13 cellular contexts compared by ENCODE assay signal in the genomic region with DNA sequence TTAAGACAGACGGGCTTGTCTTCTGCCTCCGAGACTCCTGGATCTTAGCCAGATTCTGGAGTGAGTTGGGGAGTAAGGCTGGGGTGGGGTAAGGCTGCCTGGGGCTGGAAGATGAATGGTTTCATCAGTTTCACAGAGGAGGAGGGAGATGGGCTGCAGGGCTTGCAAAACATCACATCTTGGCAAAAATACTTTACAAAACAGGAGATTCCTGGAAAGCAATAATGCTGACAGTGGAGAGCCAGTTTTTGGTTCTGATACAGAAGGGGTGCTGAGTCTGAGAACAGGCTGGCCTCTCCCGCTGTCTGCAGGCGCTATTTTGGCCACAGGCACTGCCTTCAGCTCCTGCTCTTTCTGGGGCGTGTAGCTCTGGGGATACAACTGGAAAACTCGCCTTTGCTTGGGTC.
DNase-seq lines count a peak whose midpoint lies in the region; ATAC-seq and TF ChIP-seq lines count a peak whose summit lies in the region.
"Had no signal": no experiment of that assay in that cellular context is flagged by ENCODE, and none has a peak within 500 bp of the region (broad histone marks: within the 10 kb centered on the region; RNA-seq: fewer than 3 reads in every experiment).

No MANE protein-coding gene starts in this region.

- POLR2A ChIA-PET in HEK293 (lab: Yijun Ruan, JAX) (no interaction called here), A673 (lab: Charles Lee; ENCODE audit: low non-redundant PET) (no interaction called here)

- CTCF ChIA-PET in HEK293 (lab: Yijun Ruan, JAX) = interaction anchor here (0.8 kb wide), 1 partner anchor 67 kb away, joined by 4 read pairs; no protein-coding TSS in a partner anchor
- CTCF ChIA-PET in A673 (lab: Charles Lee) = no interaction called here

- H3K27me3 ChIP-seq in colonic mucosa (no peaks in the 10 kb centered on the region), gastrocnemius medialis (no peaks in the 10 kb centered on the region), esophagus muscularis mucosa (no peaks in the 10 kb centered on the region), A673 (replicated peaks; ENCODE audit: insufficient read depth, low read depth, low read length, poor library complexity) (no peaks in the 10 kb centered on the region)
- H3K27me3 ChIP-seq: BLaER1, breast epithelium had no signal

- no peaks in the 10 kb centered on the region; the same call in 1 of the 2 replicates for H3K4me1 ChIP-seq in HEK293 (ENCODE audit: control insufficient read depth, insufficient read depth, low read length)
- no peaks in the 10 kb centered on the region for H3K4me1 ChIP-seq in colonic mucosa
- H3K4me1 ChIP-seq in gastrocnemius medialis = no peaks in the 10 kb centered on the region
- H3K4me1 ChIP-seq in esophagus muscularis mucosa = peaks cover 0 to 14% (median 12%) of the 10 kb centered on the region in 4 donors
- no peaks in the 10 kb centered on the region for H3K4me1 ChIP-seq in A673 (ENCODE audit: insufficient read depth, low read length, poor library complexity, severe bottlenecking)
- H3K4me1 ChIP-seq: BLaER1, breast epithelium had no signal

- intact Hi-C loops in colonic mucosa (cut with DNase I) = no loop called here
- intact Hi-C loops in gastrocnemius medialis (cut with DNase I; ENCODE audit: low total_unique reads) = no loop called here
- intact Hi-C loops in esophagus muscularis mucosa (cut with DNase I) = no loop called here
- intact Hi-C loops in A673 (cut with micrococcal nuclease; ENCODE audit: unreplicated experiment) = no loop called here

- no peak for TF ChIP-seq POLR2A in gastrocnemius medialis (IDR thresholded peaks at IDR 0.05)
- TF ChIP-seq POLR2A in esophagus muscularis mucosa (IDR thresholded peaks at IDR 0.05; ENCODE audit: low read depth) = no peak

- BruUV-seq in A673 (replicated peaks; lab: Mats Ljungman, UMichigan) = no TSS peak

- H3K36me3 ChIP-seq in HEK293 (ENCODE audit: control insufficient read depth in 2 of 2, insufficient read depth in 1 of 2, low read length in 2 of 2) (no peaks in the 10 kb centered on the region), colonic mucosa (no peaks in the 10 kb centered on the region), gastrocnemius medialis (no peaks in the 10 kb centered on the region), esophagus muscularis mucosa (no peaks in the 10 kb centered on the region), A673 (ENCODE audit: insufficient read depth, low read length, poor library complexity, severe bottlenecking) (no peaks in the 10 kb centered on the region)
- H3K36me3 ChIP-seq: BLaER1, breast epithelium had no signal

- H3K9me3 ChIP-seq in HEK293 (ENCODE audit: control insufficient read depth, insufficient read depth, low read depth, low read length) (no peaks in the 10 kb centered on the region), colonic mucosa (no peaks in the 10 kb centered on the region), gastrocnemius medialis (no peaks in the 10 kb centered on the region), esophagus muscularis mucosa (no peaks in the 10 kb centered on the region), A673 (ENCODE audit: low read depth, low read length, poor library complexity, severe bottlenecking) (no peaks in the 10 kb centered on the region)
- H3K9me3 ChIP-seq: BLaER1, breast epithelium had no signal

- no peak for TF ChIP-seq CTCF in HEK293 (tag by site-specific recombination; IDR thresholded peaks at IDR 0.05)
- TF ChIP-seq CTCF in colonic mucosa (IDR thresholded peaks at IDR 0.05) = no peak
- TF ChIP-seq CTCF in gastrocnemius medialis (IDR thresholded peaks at IDR 0.05 in 4 of 5, conservative IDR thresholded peaks at IDR 0.05 in 1 of 5) = no peak
- TF ChIP-seq CTCF in esophagus muscularis mucosa (IDR thresholded peaks at IDR 0.05) = no peak
- no peak for TF ChIP-seq CTCF in A673 (conservative IDR thresholded peaks at IDR 0.05; ENCODE audit: low read depth, low read length)

- no peak overlapping the region for H3K4me3 ChIP-seq in HEK293 (ENCODE audit: low read depth, low read length)
- H3K4me3 ChIP-seq in colonic mucosa = no peak overlapping the region
- no peak overlapping the region for H3K4me3 ChIP-seq in gastrocnemius medialis
- H3K4me3 ChIP-seq in esophagus muscularis mucosa = no peak overlapping the region
- H3K4me3 ChIP-seq in A673 (ENCODE audit: low read depth, low read length, poor library complexity, severe bottlenecking) = no peak overlapping the region
- H3K4me3 ChIP-seq: BLaER1, breast epithelium had no signal

- 50% methylated on average over 4 of the region's 6 CpGs for WGBS in esophagus muscularis mucosa

- no peak overlapping the region for H3K9ac ChIP-seq in colonic mucosa (ENCODE audit: low read depth in 2 of 2, low read length in 2 of 2)
- H3K9ac ChIP-seq: BLaER1 had no signal

- H3K27ac ChIP-seq in HEK293 (ENCODE audit: extremely low read depth, low read depth, low read length) (no peak overlapping the region), colonic mucosa (no peak overlapping the region), gastrocnemius medialis (no peak overlapping the region), esophagus muscularis mucosa (replicated peaks in 1 of 4) (no peak overlapping the region), A673 (ENCODE audit: low read depth, low read length, poor library complexity, severe bottlenecking) (no peak overlapping the region)
- H3K27ac ChIP-seq: BLaER1, breast epithelium had no signal

- in situ Hi-C loops in gastrocnemius medialis (cut with MboI; ENCODE audit: low sequenced_read_pairs in 4 of 4) = no loop called here

- peak; percentile 25 for DNase-seq in colonic mucosa
- DNase-seq in islet precursor cell = peak; percentile 20
- DNase-seq in gastrocnemius medialis = peak; percentile 17 to 28
- no peak for DNase-seq in esophagus muscularis mucosa (ENCODE audit: extremely low spot score)
- DNase-seq in GOT3 (lab: John Stamatoyannopoulos, UW) = no peak
- no peak for DNase-seq in A673 (ENCODE audit: low spot score)
- DNase-seq: activated gamma-delta T cell treated with Interleukin-2 at 50 U/mL for 16 hours, DND-41, trophoblast cell had no signal

- ATAC-seq in gastrocnemius medialis = peak in 1 of 2 donors; percentile 68
- ATAC-seq in GM18907 (IDR thresholded peaks at IDR 0.05; ENCODE audit: unreplicated experiment) = no peak

- TF ChIP-seq EP300 in esophagus muscularis mucosa (IDR thresholded peaks at IDR 0.05) = no peak

TF ChIP-seq in HEK293, 187 proteins besides CTCF, POLR2A, EP300 and RAD21:
- no peak for TF ChIP-seq ZEB2 (tag by site-specific recombination; IDR thresholded peaks at IDR 0.05)
- TF ChIP-seq, protein P1, sequence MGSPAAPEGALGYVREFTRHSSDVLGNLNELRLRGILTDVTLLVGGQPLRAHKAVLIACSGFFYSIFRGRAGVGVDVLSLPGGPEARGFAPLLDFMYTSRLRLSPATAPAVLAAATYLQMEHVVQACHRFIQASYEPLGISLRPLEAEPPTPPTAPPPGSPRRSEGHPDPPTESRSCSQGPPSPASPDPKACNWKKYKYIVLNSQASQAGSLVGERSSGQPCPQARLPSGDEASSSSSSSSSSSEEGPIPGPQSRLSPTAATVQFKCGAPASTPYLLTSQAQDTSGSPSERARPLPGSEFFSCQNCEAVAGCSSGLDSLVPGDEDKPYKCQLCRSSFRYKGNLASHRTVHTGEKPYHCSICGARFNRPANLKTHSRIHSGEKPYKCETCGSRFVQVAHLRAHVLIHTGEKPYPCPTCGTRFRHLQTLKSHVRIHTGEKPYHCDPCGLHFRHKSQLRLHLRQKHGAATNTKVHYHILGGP (tag by site-specific recombination; IDR thresholded peaks at IDR 0.05) = peak; percentile 52; the same call in 1 of the 2 replicates
TF ChIP-seq in HEK293: peak in this region for 1.

Comparison
In these comparisons a context has a peak if more than half of its experiments do, and no peak if none do; other contexts are left out.
1. DNase-seq: peak in colonic mucosa (single experiment), islet precursor cell (single experiment) and gastrocnemius medialis (2 of 2); none in esophagus muscularis mucosa (single experiment), GOT3 (single experiment) and A673 (single experiment).